Comparison of ENCODE assay signal across 11 cellular contexts in genomic region chr2:28665041-28665704, GRCh38.
A peak's percentile ranks its signal among the peaks of the same experiment; 100 is the strongest.
DNase-seq lines count a peak whose midpoint lies in the region; ATAC-seq and TF ChIP-seq lines count a peak whose summit lies in the region.
"Had no signal": no experiment of that assay in that cellular context is flagged by ENCODE, and none has a peak within 500 bp of the region (broad histone marks: within the 10 kb centered on the region; RNA-seq: fewer than 3 reads in every experiment).

No MANE protein-coding gene starts in this region.

- no peaks in the 10 kb centered on the region for H3K36me3 ChIP-seq in heart left ventricle
- H3K36me3 ChIP-seq in effector memory CD4-positive, alpha-beta T cell (ENCODE audit: control insufficient read depth, insufficient read depth, low read length): no peaks in the 10 kb centered on the region

- ATAC-seq in heart left ventricle: peak; percentile 53 to 82 (median 68)
- ATAC-seq: HCT116 had no signal

- peaks cover 8 to 53% (median 45%) of the 10 kb centered on the region in 12 donors for H3K4me1 ChIP-seq in heart left ventricle
- H3K4me1 ChIP-seq in effector memory CD4-positive, alpha-beta T cell (ENCODE audit: control insufficient read depth, insufficient read depth, low read length, poor library complexity, severe bottlenecking): no peaks in the 10 kb centered on the region

- H3K9me3 ChIP-seq in heart left ventricle: no peaks in the 10 kb centered on the region
- no peaks in the 10 kb centered on the region for H3K9me3 ChIP-seq in effector memory CD4-positive, alpha-beta T cell (ENCODE audit: control insufficient read depth, low read length)

- intact Hi-C loops in heart left ventricle (cut with DNase I): no loop called here

- DNase-seq in GM03348 (ENCODE audit: low spot score) (peak; percentile 86), heart left ventricle (peak; percentile 65 to 87 (median 80)), skeletal muscle cell (ENCODE audit: low read depth) (peak; percentile 87), T-helper 1 cell (no peak), NCI-H1105 (lab: John Stamatoyannopoulos, UW) (no peak)
- DNase-seq in stimulated activated CD8-positive, alpha-beta memory T cell treated with anti-CD3 and anti-CD28 coated beads, Interleukin-4, amount 100 ng/mL, for 48 hours: no peak
- DNase-seq in effector memory CD4-positive, alpha-beta T cell: no peak
- DNase-seq: activated CD4-positive, alpha-beta T cell treated with anti-CD3 and anti-CD28 coated beads, Interleukin-2, amount 50 U/mL, for 1 hour; stimulated activated CD4-positive, alpha-beta T cell treated with anti-CD3 and anti-CD28 coated beads, Interleukin-4, amount 100 ng/mL, for 1 hour had no signal

- TF ChIP-seq CTCF in VCaP (conservative IDR thresholded peaks at IDR 0.05) (no peak), heart left ventricle (IDR thresholded peaks at IDR 0.05) (no peak)

- peak overlapping the region; percentile 48 for H3K27ac ChIP-seq in VCaP
- peak overlapping the region; percentile 13 to 85 (median 61) for H3K27ac ChIP-seq in heart left ventricle
- no peak overlapping the region for H3K27ac ChIP-seq in effector memory CD4-positive, alpha-beta T cell (ENCODE audit: insufficient read depth, low read length, poor library complexity, severe bottlenecking)

- 42 to 47% (median 44%) methylated on average over 7 to 8 of the region's 8 CpGs for WGBS in heart left ventricle, 4 donors

- H3K27me3 ChIP-seq in heart left ventricle: no peaks in the 10 kb centered on the region
- no peaks in the 10 kb centered on the region for H3K27me3 ChIP-seq in effector memory CD4-positive, alpha-beta T cell (replicated peaks; ENCODE audit: control insufficient read depth, insufficient read depth, low read length, poor library complexity, severe bottlenecking)

- TF ChIP-seq POLR2A in heart left ventricle (IDR thresholded peaks at IDR 0.05): no peak

- H3K4me3 ChIP-seq in heart left ventricle (no peak overlapping the region), skeletal muscle cell (ENCODE audit: low read depth, low read length) (no peak overlapping the region)
- no peak overlapping the region for H3K4me3 ChIP-seq in effector memory CD4-positive, alpha-beta T cell (ENCODE audit: insufficient read depth, low read depth, low read length, poor library complexity, severe bottlenecking)

Comparison
In these comparisons a context has a peak if more than half of its experiments do, and no peak if none do; other contexts are left out.
1. DNase-seq: peak in GM03348 (single experiment), heart left ventricle (5 of 5) and skeletal muscle cell (single experiment); none in stimulated activated CD8-positive, alpha-beta memory T cell treated with anti-CD3 and anti-CD28 coated beads, Interleukin-4, amount 100 ng/mL, for 48 hours (single experiment), effector memory CD4-positive, alpha-beta T cell (0 of 3), T-helper 1 cell (0 of 5) and NCI-H1105 (single experiment).